In the genomic region with DNA sequence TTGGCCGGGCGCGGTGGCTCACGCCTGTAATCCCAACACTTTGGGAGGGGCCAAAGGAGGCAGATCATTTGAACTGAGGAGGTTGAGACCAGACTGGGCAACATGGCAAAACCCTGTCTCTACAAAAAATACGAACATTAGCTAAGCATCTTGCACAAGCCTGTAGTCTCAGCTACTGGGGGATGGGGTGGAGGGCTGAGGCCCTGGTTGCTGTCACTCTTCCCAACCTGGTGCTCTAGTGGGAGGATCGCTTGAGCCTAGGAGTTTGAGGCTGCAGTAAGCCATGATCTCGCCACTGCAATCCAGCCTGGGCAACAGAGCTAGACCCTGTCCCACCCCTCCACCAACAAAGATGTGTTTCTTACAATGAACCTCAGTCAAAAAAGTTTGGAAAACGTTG, we compare ENCODE assay signal across 1 cellular context.
TF ChIP-seq lines count a peak whose summit lies in the region.

No MANE protein-coding gene starts in this region.

TF ChIP-seq in K562, 482 proteins besides CTCF, POLR2A, EP300 and RAD21:
- TF ChIP-seq, protein P1, sequence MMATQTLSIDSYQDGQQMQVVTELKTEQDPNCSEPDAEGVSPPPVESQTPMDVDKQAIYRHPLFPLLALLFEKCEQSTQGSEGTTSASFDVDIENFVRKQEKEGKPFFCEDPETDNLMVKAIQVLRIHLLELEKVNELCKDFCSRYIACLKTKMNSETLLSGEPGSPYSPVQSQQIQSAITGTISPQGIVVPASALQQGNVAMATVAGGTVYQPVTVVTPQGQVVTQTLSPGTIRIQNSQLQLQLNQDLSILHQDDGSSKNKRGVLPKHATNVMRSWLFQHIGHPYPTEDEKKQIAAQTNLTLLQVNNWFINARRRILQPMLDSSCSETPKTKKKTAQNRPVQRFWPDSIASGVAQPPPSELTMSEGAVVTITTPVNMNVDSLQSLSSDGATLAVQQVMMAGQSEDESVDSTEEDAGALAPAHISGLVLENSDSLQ (IDR thresholded peaks at IDR 0.05) = peak; percentile 55
- no peak for TF ChIP-seq ZNF311 (CRISPR knock-in tag; IDR thresholded peaks at IDR 0.05)
- TF ChIP-seq ZNF121 (CRISPR knock-in tag; conservative IDR thresholded peaks at IDR 0.05) = peak; percentile 71
